7 cellular contexts compared by ENCODE assay signal in the genomic region with DNA sequence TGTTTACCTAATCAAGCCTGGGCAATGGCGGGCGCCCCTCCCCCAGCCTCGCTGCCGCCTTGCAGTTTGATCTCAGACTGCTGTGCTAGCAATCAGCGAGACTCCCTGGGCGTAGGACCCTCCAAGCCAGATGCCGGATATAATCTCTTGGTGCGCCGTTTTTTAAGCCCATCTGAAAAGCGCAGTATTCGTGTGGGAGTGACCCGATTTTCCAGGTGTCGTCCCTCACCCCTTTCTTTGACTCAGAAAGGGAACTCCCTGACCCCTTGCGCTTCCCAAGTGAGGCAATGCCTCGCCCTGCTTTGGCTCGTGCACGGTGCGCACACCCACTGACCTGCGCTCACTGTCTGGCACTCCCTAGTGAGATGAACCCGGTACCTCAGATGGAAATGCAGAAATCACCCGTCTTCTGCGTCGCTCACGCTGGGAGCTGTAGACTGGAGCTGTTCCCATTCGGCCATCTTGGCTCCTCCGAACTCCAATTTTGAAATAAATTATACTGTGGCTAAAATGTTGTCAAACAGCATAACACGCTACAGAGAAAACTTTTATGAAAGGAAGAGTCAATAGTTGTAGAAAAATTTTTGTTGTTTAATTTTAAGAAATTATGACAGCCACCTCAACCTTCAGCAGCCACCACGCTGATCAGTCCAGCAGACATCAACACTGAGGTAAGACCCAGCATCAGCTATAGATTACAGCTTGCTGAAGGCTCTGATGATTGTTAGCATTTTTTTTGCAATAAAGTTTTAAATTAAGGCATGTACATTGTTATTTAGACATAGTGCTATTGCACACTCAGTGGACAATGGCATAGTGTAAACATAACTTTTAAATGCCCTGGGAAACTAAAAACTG.
DNase-seq lines count a peak whose midpoint lies in the region; TF ChIP-seq lines count a peak whose summit lies in the region.
"Not testable (repeated sequence)": the region's sequence is repeated elsewhere in the genome, so short reads cannot be mapped to it uniquely, and the experiment has no call there.

No MANE protein-coding gene starts in this region.

- TF ChIP-seq CTCF in endodermal cell (conservative IDR thresholded peaks at IDR 0.05); nephron (IDR thresholded peaks at IDR 0.05; ENCODE audit: unreplicated experiment in 3 of 3); smooth muscle cell (IDR thresholded peaks at IDR 0.05; ENCODE audit: borderline replicate concordance, insufficient read depth, poor library complexity, severe bottlenecking): not testable (repeated sequence)

- H2AFZ ChIP-seq in smooth muscle cell (ENCODE audit: low read depth) = peak overlapping the region; percentile 30

- peak overlapping the region; percentile 96 for H3K27ac Mint-ChIP-seq in endodermal cell
- not testable (repeated sequence) for H3K27ac Mint-ChIP-seq in nephron

- not testable (repeated sequence) for H3K79me2 ChIP-seq in smooth muscle cell (ENCODE audit: low read depth)

- H3K9me3 ChIP-seq in HUES6 (ENCODE audit: control insufficient read depth, insufficient read depth, low read depth, low read length); endodermal cell (ENCODE audit: control insufficient read depth, low read length); smooth muscle cell (replicated peaks; ENCODE audit: low read depth): not testable (repeated sequence)

- H3K36me3 Mint-ChIP-seq in endodermal cell (ENCODE audit: low read depth); nephron (ENCODE audit: low read depth): not testable (repeated sequence)

- peak overlapping the region; percentile 43; the same call in 1 of the 2 replicates for H3K27ac ChIP-seq in HUES6 (ENCODE audit: low read depth, low read length)
- not testable (repeated sequence) for H3K27ac ChIP-seq in endodermal cell (ENCODE audit: low read depth, low read length); smooth muscle cell (ENCODE audit: low read depth)

- H3K4me1 ChIP-seq in HUES6 (ENCODE audit: control insufficient read depth, insufficient read depth, low read length); endodermal cell (ENCODE audit: control insufficient read depth, insufficient read depth, low read length); smooth muscle cell (ENCODE audit: low read depth): not testable (repeated sequence)

- H3K4me3 ChIP-seq in HUES6 (ENCODE audit: low read depth, low read length) (peak overlapping the region; percentile 53), endodermal cell (ENCODE audit: low read length) (peak overlapping the region; percentile 40), smooth muscle cell (peak overlapping the region; percentile 29)

- WGBS in endodermal cell (ENCODE audit: insufficient coverage in 1 of 2, insufficient read length in 1 of 2), 2 experiments = 80 to 81% methylated on average over 21 to 28 of the region's 28 CpGs
- 75% methylated on average over 26 of the region's 28 CpGs for WGBS in smooth muscle cell (ENCODE audit: low lambda C conversion rate)

- peak overlapping the region; percentile 64 for H3K9ac ChIP-seq in HUES6 (ENCODE audit: low read length)
- not testable (repeated sequence) for H3K9ac ChIP-seq in endodermal cell (ENCODE audit: extremely low read depth, low read length, poor library complexity, severe bottlenecking); smooth muscle cell (ENCODE audit: low read depth)

- not testable (repeated sequence) for H4K20me1 ChIP-seq in smooth muscle cell (ENCODE audit: low read depth)

- H3K36me3 ChIP-seq in HUES6 (ENCODE audit: control insufficient read depth, insufficient read depth, low read length); endodermal cell (ENCODE audit: control insufficient read depth, insufficient read depth, low read length); smooth muscle cell (ENCODE audit: low read depth): not testable (repeated sequence)

- H3K4me2 ChIP-seq in smooth muscle cell = peak overlapping the region; percentile 43

- not testable (repeated sequence) for H3K4me1 Mint-ChIP-seq in endodermal cell, nephron

- peak; percentile 2 for DNase-seq in Daoy (ENCODE audit: low read depth)
- peak; percentile 40 for DNase-seq in NCI-H2227 (lab: John Stamatoyannopoulos, UW; ENCODE audit: unreplicated experiment)
- peak; percentile 60 for DNase-seq in NCI-H82 (lab: John Stamatoyannopoulos, UW)
- peak; percentile 57 for DNase-seq in endodermal cell
- DNase-seq in smooth muscle cell (lab: John Stamatoyannopoulos, UW; ENCODE audit: unreplicated experiment) = not testable (repeated sequence)

- not testable (repeated sequence) for H3K27me3 Mint-ChIP-seq in endodermal cell (ENCODE audit: insufficient read depth); nephron (ENCODE audit: low read depth)

- H3K27me3 ChIP-seq in HUES6 (ENCODE audit: control insufficient read depth, insufficient read depth, low read length); endodermal cell (ENCODE audit: control insufficient read depth, insufficient read depth, low read length, poor library complexity, severe bottlenecking); smooth muscle cell (ENCODE audit: low read depth): not testable (repeated sequence)

- peaks cover 12% of the 10 kb centered on the region for H3K9me3 Mint-ChIP-seq in endodermal cell
- not testable (repeated sequence) for H3K9me3 Mint-ChIP-seq in nephron

- H3K4me3 Mint-ChIP-seq in endodermal cell = not testable (repeated sequence)
- peak overlapping the region; percentile 40 to 50 (median 48) for H3K4me3 Mint-ChIP-seq in nephron

- not testable (repeated sequence) for H3F3A ChIP-seq in smooth muscle cell (ENCODE audit: low read depth)
